ENCODE assay signal across 10 cellular contexts in the genomic region with DNA sequence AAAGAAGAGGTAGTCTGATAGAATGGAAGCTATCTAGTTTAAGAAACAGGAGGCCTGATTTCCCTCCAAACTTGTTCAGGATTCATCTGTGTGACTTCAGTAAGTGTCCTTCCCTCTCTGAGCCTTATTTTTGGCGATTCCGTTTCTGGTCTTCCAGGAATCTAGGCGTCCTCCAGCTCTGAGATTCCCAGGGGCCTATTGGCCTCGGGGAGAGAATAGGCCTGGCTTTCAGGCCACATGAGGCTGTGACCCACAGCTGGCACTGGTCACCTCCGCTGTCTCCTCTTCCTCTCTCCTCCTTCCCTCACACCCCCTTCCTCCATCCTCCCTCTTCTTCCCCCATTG.
DNase-seq lines count a peak whose midpoint lies in the region; ATAC-seq and TF ChIP-seq lines count a peak whose summit lies in the region.
"Had no signal": no experiment of that assay in that cellular context is flagged by ENCODE, and none has a peak within 500 bp of the region (broad histone marks: within the 10 kb centered on the region; RNA-seq: fewer than 3 reads in every experiment).

No MANE protein-coding gene starts in this region.

- in situ Hi-C loops in ACHN (cut with HindIII; ENCODE audit: low pct_ligation_motif_present, low pct_unique_long_range_greater_than_20kb, low sequenced_read_pairs): no loop called here

- no peaks in the 10 kb centered on the region for H3K36me3 Mint-ChIP-seq in glutamatergic neuron (ENCODE audit: unreplicated experiment)
- no peaks in the 10 kb centered on the region for H3K36me3 Mint-ChIP-seq in activated CD4-positive, alpha-beta T cell treated with anti-CD3 and anti-CD28 coated beads, Interleukin-2, amount 10 ng/mL, durations not matched to agents 7 days and 5 days (ENCODE audit: low read depth)

- no peaks in the 10 kb centered on the region for H3K9me3 Mint-ChIP-seq in glutamatergic neuron (ENCODE audit: unreplicated experiment)
- H3K9me3 Mint-ChIP-seq in activated CD4-positive, alpha-beta T cell treated with anti-CD3 and anti-CD28 coated beads, Interleukin-2, amount 10 ng/mL, durations not matched to agents 7 days and 5 days: peaks cover 8% of the 10 kb centered on the region

- POLR2A ChIA-PET in activated CD4-positive, alpha-beta T cell treated with anti-CD3 and anti-CD28 coated beads, Interleukin-2, amount 10 ng/mL, durations not matched to agents 7 days and 5 days (lab: Charles Lee): no interaction called here

- H3K27ac Mint-ChIP-seq in glutamatergic neuron (ENCODE audit: unreplicated experiment): no peak overlapping the region
- H3K27ac Mint-ChIP-seq in activated CD4-positive, alpha-beta T cell treated with anti-CD3 and anti-CD28 coated beads, Interleukin-2, amount 10 ng/mL, durations not matched to agents 7 days and 5 days: no peak overlapping the region
- H3K27ac Mint-ChIP-seq: activated naive CD4-positive, alpha-beta T cell treated with anti-CD3 and anti-CD28 coated beads, Interleukin-2, amount 50 U/mL, for 72 hours had no signal

- peaks cover 11% of the 10 kb centered on the region for H3K27me3 Mint-ChIP-seq in glutamatergic neuron (ENCODE audit: unreplicated experiment)
- peaks cover 53% of the 10 kb centered on the region for H3K27me3 Mint-ChIP-seq in activated CD4-positive, alpha-beta T cell treated with anti-CD3 and anti-CD28 coated beads, Interleukin-2, amount 10 ng/mL, durations not matched to agents 7 days and 5 days

- H3K4me2 ChIP-seq in BLaER1 treated with 17β-estradiol and CSF1 and Interleukin-3, amounts not matched to agents 10 nM and 100 nM: peak overlapping the region; percentile 77 to 91 (median 85)

- peak overlapping the region in 7 of 11 experiments; percentile 4 to 51 (median 37); a peak in 8 of 22 replicates for H3K27ac ChIP-seq in BLaER1 treated with 17β-estradiol and CSF1 and Interleukin-3, amounts not matched to agents 10 nM and 100 nM
- H3K27ac ChIP-seq in psoas muscle: no peak overlapping the region

- WGBS in psoas muscle, 3 donors: 12 to 27% (median 14%) methylated on average over 5 of the region's 5 CpGs

- H3K4me1 Mint-ChIP-seq in glutamatergic neuron (ENCODE audit: low read depth, unreplicated experiment): peaks cover 13% of the 10 kb centered on the region
- H3K4me1 Mint-ChIP-seq in activated CD4-positive, alpha-beta T cell treated with anti-CD3 and anti-CD28 coated beads, Interleukin-2, amount 10 ng/mL, durations not matched to agents 7 days and 5 days: no peaks in the 10 kb centered on the region

- TF ChIP-seq CTCF in WI38 (IDR thresholded peaks at IDR 0.05; ENCODE audit: low read depth, low read length) (no peak), glutamatergic neuron (IDR thresholded peaks at IDR 0.05; ENCODE audit: partially characterized antibody, unreplicated experiment) (no peak), psoas muscle (IDR thresholded peaks at IDR 0.05) (no peak)

- peaks cover 6 to 11% (median 10%) of the 10 kb centered on the region in 11 experiments; a peak in 19 of 22 replicates for H3K9me3 ChIP-seq in BLaER1 treated with 17β-estradiol and CSF1 and Interleukin-3, amounts not matched to agents 10 nM and 100 nM (replicated peaks in 1 of 11)
- H3K9me3 ChIP-seq in psoas muscle: peaks cover 12% of the 10 kb centered on the region

- ATAC-seq in psoas muscle (no peak), HG03039 (IDR thresholded peaks at IDR 0.05; ENCODE audit: unreplicated experiment) (no peak), GM18868 (IDR thresholded peaks at IDR 0.05; ENCODE audit: unreplicated experiment) (no peak)
- ATAC-seq: activated naive CD4-positive, alpha-beta T cell treated with anti-CD3 and anti-CD28 coated beads, Interleukin-2, amount 50 U/mL, for 72 hours had no signal

- H3K4me1 ChIP-seq in BLaER1 treated with 17β-estradiol and CSF1 and Interleukin-3, amounts not matched to agents 10 nM and 100 nM: peaks cover 16 to 49% (median 44%) of the 10 kb centered on the region in 10 experiments; a peak in 19 of 20 replicates
- peaks cover 6% of the 10 kb centered on the region for H3K4me1 ChIP-seq in psoas muscle

- CTCF ChIA-PET in activated CD4-positive, alpha-beta T cell treated with anti-CD3 and anti-CD28 coated beads, Interleukin-2, amount 10 ng/mL, durations not matched to agents 7 days and 5 days (lab: Charles Lee): no interaction called here

- H3K4me3 Mint-ChIP-seq in glutamatergic neuron (ENCODE audit: unreplicated experiment): peak overlapping the region; percentile 77
- H3K4me3 Mint-ChIP-seq in activated CD4-positive, alpha-beta T cell treated with anti-CD3 and anti-CD28 coated beads, Interleukin-2, amount 10 ng/mL, durations not matched to agents 7 days and 5 days: no peak overlapping the region

- intact Hi-C loops in psoas muscle (cut with DNase I): loop anchor here in 1 of 2 donors (5.0 kb wide), 1 partner anchor 179 kb away; no protein-coding TSS in a partner anchor

- peaks cover 0 to 25% (median 4%) of the 10 kb centered on the region in 11 experiments; a peak in 8 of 22 replicates for H3K27me3 ChIP-seq in BLaER1 treated with 17β-estradiol and CSF1 and Interleukin-3, amounts not matched to agents 10 nM and 100 nM
- peaks cover 0 to 53% (median 0%) of the 10 kb centered on the region in 3 donors for H3K27me3 ChIP-seq in psoas muscle (ENCODE audit: insufficient read depth in 3 of 3, low read length in 2 of 3)

- no peak for DNase-seq in glutamatergic neuron
- DNase-seq in psoas muscle: no peak
- no peak for DNase-seq in ACHN
- no peak for DNase-seq in activated CD4-positive, alpha-beta T cell treated with anti-CD3 and anti-CD28 coated beads, Interleukin-2, amount 10 ng/mL, durations not matched to agents 7 days and 5 days
- DNase-seq: NCI-H2029 treated with DMSO at 0.1 percent for 48 hours had no signal

- peak overlapping the region; percentile 28 to 66 (median 55); a peak in 20 of 22 replicates for H3K9ac ChIP-seq in BLaER1 treated with 17β-estradiol and CSF1 and Interleukin-3, amounts not matched to agents 10 nM and 100 nM

- H3K4me3 ChIP-seq in BLaER1 treated with 17β-estradiol and CSF1 and Interleukin-3, amounts not matched to agents 10 nM and 100 nM: peak overlapping the region; percentile 42 to 67 (median 56)
- H3K4me3 ChIP-seq in WI38 (ENCODE audit: low read depth, low read length): peak overlapping the region; percentile 54
- peak overlapping the region; percentile 57 for H3K4me3 ChIP-seq in psoas muscle

- H4K20me1 ChIP-seq in BLaER1 treated with 17β-estradiol and CSF1 and Interleukin-3, amounts not matched to agents 10 nM and 100 nM: no peaks in the 10 kb centered on the region

- H3K36me3 ChIP-seq in BLaER1 treated with 17β-estradiol and CSF1 and Interleukin-3, amounts not matched to agents 10 nM and 100 nM: no peaks in the 10 kb centered on the region
- no peaks in the 10 kb centered on the region for H3K36me3 ChIP-seq in psoas muscle (ENCODE audit: insufficient read depth in 1 of 2, low read depth in 1 of 2)
